Comparison of ENCODE assay signal across 27 cellular contexts in the genomic region with DNA sequence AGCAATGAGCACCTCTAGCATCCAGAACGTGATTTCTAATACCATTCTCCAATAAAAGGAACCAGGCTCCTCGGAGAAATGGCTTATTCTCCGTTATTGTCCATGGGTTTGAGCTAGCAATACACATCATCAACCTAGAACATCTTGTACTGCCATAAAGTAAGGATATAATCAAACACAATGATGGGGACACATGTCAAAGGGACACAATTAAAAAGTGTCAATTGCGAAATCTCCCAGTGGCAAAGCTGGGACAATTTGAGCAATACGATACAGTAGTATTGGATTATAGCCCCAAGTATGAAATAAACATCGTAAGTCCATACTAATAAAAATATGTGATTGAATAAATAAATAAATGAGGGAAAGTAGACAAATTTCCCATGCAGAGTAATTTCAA.
DNase-seq lines count a peak whose midpoint lies in the region; ATAC-seq, FAIRE-seq and TF ChIP-seq lines count a peak whose summit lies in the region.
"Had no signal": no experiment of that assay in that cellular context is flagged by ENCODE, and none has a peak within 500 bp of the region (broad histone marks: within the 10 kb centered on the region; RNA-seq: fewer than 3 reads in every experiment).

No MANE protein-coding gene starts in this region.

- in situ Hi-C loops in HepG2 (cut with HindIII; ENCODE audit: extremely low pct_ligation_motif_present, low pct_unique_long_range_greater_than_20kb): no loop called here

- H2AFZ ChIP-seq in HepG2 (ENCODE audit: low read length): no peak overlapping the region
- H2AFZ ChIP-seq in astrocyte (ENCODE audit: low read depth, low read length): no peak overlapping the region

- H3K9me3 ChIP-seq in HepG2 (ENCODE audit: low read length) (no peaks in the 10 kb centered on the region), right lobe of liver (no peaks in the 10 kb centered on the region), astrocyte (ENCODE audit: insufficient read depth, low read depth, low read length) (no peaks in the 10 kb centered on the region), pancreas (no peaks in the 10 kb centered on the region)
- H3K9me3 ChIP-seq: BE2C, BLaER1 had no signal

- no peak overlapping the region for H3K4me3 Mint-ChIP-seq in astrocyte (ENCODE audit: unreplicated experiment)
- H3K4me3 Mint-ChIP-seq: CD14-positive monocyte; CD4-positive, alpha-beta memory T cell; CD4-positive, CD25-positive, alpha-beta regulatory T cell; CD8-positive, alpha-beta memory T cell had no signal

- H3K27me3 Mint-ChIP-seq in astrocyte (ENCODE audit: low read depth, unreplicated experiment): no peaks in the 10 kb centered on the region
- H3K27me3 Mint-ChIP-seq: CD4-positive, alpha-beta memory T cell; CD4-positive, CD25-positive, alpha-beta regulatory T cell; CD8-positive, alpha-beta memory T cell had no signal

- H3K4me1 ChIP-seq in HepG2 (ENCODE audit: insufficient read depth, low read length): no peaks in the 10 kb centered on the region
- no peaks in the 10 kb centered on the region for H3K4me1 ChIP-seq in right lobe of liver
- H3K4me1 ChIP-seq in astrocyte (ENCODE audit: insufficient read depth, low read length): peaks cover 7% of the 10 kb centered on the region
- no peaks in the 10 kb centered on the region for H3K4me1 ChIP-seq in pancreas
- H3K4me1 ChIP-seq: BE2C, BLaER1 had no signal

- no peak for TF ChIP-seq EP300 in HepG2 (IDR thresholded peaks at IDR 0.05; ENCODE audit: low read depth in 2 of 2, low read length in 2 of 2)
- TF ChIP-seq EP300 in HepG2 (CRISPR knock-in tag; IDR thresholded peaks at IDR 0.05; ENCODE audit: borderline replicate concordance): no peak

- intact Hi-C loops in HepG2 (cut with micrococcal nuclease; ENCODE audit: unreplicated experiment): no loop called here
- intact Hi-C loops in right lobe of liver (cut with DNase I): no loop called here
- intact Hi-C loops in left colon (cut with DNase I, micrococcal nuclease): no loop called here
- intact Hi-C loops in pancreas (cut with DNase I): no loop called here

- no peak for TF ChIP-seq CTCF in HepG2 (CRISPR knock-in tag; IDR thresholded peaks at IDR 0.05)
- TF ChIP-seq CTCF in right lobe of liver (IDR thresholded peaks at IDR 0.05): no peak
- no peak for TF ChIP-seq CTCF in astrocyte (IDR thresholded peaks at IDR 0.05; ENCODE audit: insufficient read depth, low read depth, low read length)
- no peak for TF ChIP-seq CTCF in pancreas (IDR thresholded peaks at IDR 0.05)

- no peaks in the 10 kb centered on the region for H3K36me3 Mint-ChIP-seq in astrocyte (ENCODE audit: low read depth, unreplicated experiment)
- H3K36me3 Mint-ChIP-seq: CD14-positive monocyte; CD4-positive, alpha-beta memory T cell; CD4-positive, CD25-positive, alpha-beta regulatory T cell; CD8-positive, alpha-beta memory T cell had no signal

- POLR2A ChIA-PET in HepG2 (lab: Yijun Ruan, JAX): no interaction called here

- H4K20me1 ChIP-seq in HepG2 (ENCODE audit: insufficient read depth, low read length) (no peaks in the 10 kb centered on the region), astrocyte (ENCODE audit: insufficient read depth, low read length) (no peaks in the 10 kb centered on the region)
- H4K20me1 ChIP-seq: BLaER1 had no signal

- H3K4me3 ChIP-seq in HepG2 (replicated peaks in 1 of 3; ENCODE audit: insufficient read depth in 1 of 3, low read depth in 2 of 3, low read length in 3 of 3) (no peak overlapping the region), right lobe of liver (no peak overlapping the region), astrocyte (ENCODE audit: insufficient read depth, low read depth, low read length) (no peak overlapping the region), pancreas (no peak overlapping the region)
- H3K4me3 ChIP-seq: BLaER1, GM12878 had no signal

- H3K27ac ChIP-seq in HepG2 (ENCODE audit: extremely low read length, insufficient read depth, low read length) (no peak overlapping the region), right lobe of liver (no peak overlapping the region), astrocyte (ENCODE audit: low read depth, low read length) (no peak overlapping the region), pancreas (no peak overlapping the region)
- H3K27ac ChIP-seq: 22Rv1, BLaER1 had no signal

- no TSS peak for BruUV-seq in HepG2 (replicated peaks; lab: Mats Ljungman, UMichigan)

- WGBS in HepG2 (ENCODE audit: low lambda C conversion rate): 26% methylated on average over 6 of the region's 6 CpGs
- 68% methylated on average over 6 of the region's 6 CpGs for WGBS in right lobe of liver (ENCODE audit: insufficient coverage, low coverage, low lambda C conversion rate, missing lambda C conversion rate)
- 74 to 84% methylated on average over 6 of the region's 6 CpGs for WGBS in pancreas, 2 donors

- no peak for TF ChIP-seq RAD21 in HepG2 (CRISPR knock-in tag; IDR thresholded peaks at IDR 0.05)

- no peak overlapping the region for H3K9ac ChIP-seq in HepG2 (ENCODE audit: insufficient read depth, low read depth, low read length)
- H3K9ac ChIP-seq in astrocyte (ENCODE audit: low read length): no peak overlapping the region
- H3K9ac ChIP-seq: BLaER1 had no signal

- peaks cover 37% of the 10 kb centered on the region for H3K4me1 Mint-ChIP-seq in astrocyte (ENCODE audit: low read depth, unreplicated experiment)
- H3K4me1 Mint-ChIP-seq: CD14-positive monocyte; CD4-positive, alpha-beta memory T cell; CD4-positive, CD25-positive, alpha-beta regulatory T cell; CD8-positive, alpha-beta memory T cell had no signal

- H3K4me2 ChIP-seq in HepG2 (ENCODE audit: low read depth, low read length): no peak overlapping the region
- H3K4me2 ChIP-seq in astrocyte (ENCODE audit: low read length): no peak overlapping the region
- H3K4me2 ChIP-seq: BLaER1 had no signal

- H3K27me3 ChIP-seq in HepG2 (ENCODE audit: control insufficient read depth in 1 of 2, insufficient read depth in 2 of 2, low read length in 2 of 2): no peaks in the 10 kb centered on the region
- H3K27me3 ChIP-seq in right lobe of liver: no peaks in the 10 kb centered on the region
- H3K27me3 ChIP-seq in astrocyte (ENCODE audit: insufficient read depth, low read length): no peaks in the 10 kb centered on the region
- no peaks in the 10 kb centered on the region for H3K27me3 ChIP-seq in pancreas
- H3K27me3 ChIP-seq: BE2C, BLaER1 had no signal

- CTCF ChIA-PET in HepG2 (lab: Yijun Ruan, JAX; ENCODE audit: low intra/inter-chr PET ratio, low total read pairs): no interaction called here

- no peaks in the 10 kb centered on the region for H3K36me3 ChIP-seq in HepG2 (replicated peaks in 1 of 2; ENCODE audit: control insufficient read depth in 1 of 2, insufficient read depth in 2 of 2, low read length in 2 of 2)
- H3K36me3 ChIP-seq in right lobe of liver: no peaks in the 10 kb centered on the region
- H3K36me3 ChIP-seq in astrocyte (ENCODE audit: insufficient read depth, low read length): no peaks in the 10 kb centered on the region
- no peaks in the 10 kb centered on the region for H3K36me3 ChIP-seq in pancreas
- H3K36me3 ChIP-seq: BE2C, BLaER1 had no signal

- TF ChIP-seq POLR2A in HepG2 (IDR thresholded peaks at IDR 0.05; ENCODE audit: insufficient read depth in 1 of 2, low read depth in 2 of 2, low read length in 2 of 2) (no peak), right lobe of liver (IDR thresholded peaks at IDR 0.05) (no peak)

- peak overlapping the region; percentile 92 for H3K27ac Mint-ChIP-seq in astrocyte (ENCODE audit: unreplicated experiment)
- H3K27ac Mint-ChIP-seq: CD14-positive monocyte; CD4-positive, alpha-beta memory T cell; CD4-positive, CD25-positive, alpha-beta regulatory T cell; CD8-positive, alpha-beta memory T cell had no signal

- ATAC-seq in HepG2 (no peak), right lobe of liver (no peak), left colon (peak; percentile 50), pancreas (no peak), GM19397 (IDR thresholded peaks at IDR 0.05; ENCODE audit: unreplicated experiment) (no peak), GM21526 (IDR thresholded peaks at IDR 0.05; ENCODE audit: low FRiP score, unreplicated experiment) (no peak)
- ATAC-seq: GM12878 had no signal

- no peak for FAIRE-seq in HepG2 (lab: Jason Lieb, UNC)
- no peak for FAIRE-seq in astrocyte (lab: Jason Lieb, UNC)
- FAIRE-seq in urothelium cell line (lab: Jason Lieb, UNC): peak; percentile 63
- no peak for FAIRE-seq in pancreas (lab: Jason Lieb, UNC)
- FAIRE-seq: GM12878, GM12892, GM18507 had no signal

- no peaks in the 10 kb centered on the region for H3K9me3 Mint-ChIP-seq in astrocyte (ENCODE audit: unreplicated experiment)

- DNase-seq in HepG2 (ENCODE audit: low spot score) (no peak), right lobe of liver (no peak), astrocyte (ENCODE audit: low read depth) (no peak), left colon (no peak), urothelium cell line (ENCODE audit: low spot score) (no peak), pancreas (no peak)
- DNase-seq: BE2C; C1 segment of cervical spinal cord; CD4-positive, alpha-beta memory T cell; CD4-positive, CD25-positive, alpha-beta regulatory T cell; CD8-positive, alpha-beta memory T cell; COR-L47; DMS 273 treated with DMSO at 0.1 percent for 48 hours; DMS153; DMS53; DMS79; DND-41; EL; GDM1 had no signal

- H3K79me2 ChIP-seq in HepG2 (ENCODE audit: insufficient read depth, low read length) (no peaks in the 10 kb centered on the region), astrocyte (ENCODE audit: insufficient read depth, low read length) (no peaks in the 10 kb centered on the region)

TF ChIP-seq in HepG2, 621 proteins besides CTCF, POLR2A, EP300 and RAD21:
- TF ChIP-seq, protein P1, sequence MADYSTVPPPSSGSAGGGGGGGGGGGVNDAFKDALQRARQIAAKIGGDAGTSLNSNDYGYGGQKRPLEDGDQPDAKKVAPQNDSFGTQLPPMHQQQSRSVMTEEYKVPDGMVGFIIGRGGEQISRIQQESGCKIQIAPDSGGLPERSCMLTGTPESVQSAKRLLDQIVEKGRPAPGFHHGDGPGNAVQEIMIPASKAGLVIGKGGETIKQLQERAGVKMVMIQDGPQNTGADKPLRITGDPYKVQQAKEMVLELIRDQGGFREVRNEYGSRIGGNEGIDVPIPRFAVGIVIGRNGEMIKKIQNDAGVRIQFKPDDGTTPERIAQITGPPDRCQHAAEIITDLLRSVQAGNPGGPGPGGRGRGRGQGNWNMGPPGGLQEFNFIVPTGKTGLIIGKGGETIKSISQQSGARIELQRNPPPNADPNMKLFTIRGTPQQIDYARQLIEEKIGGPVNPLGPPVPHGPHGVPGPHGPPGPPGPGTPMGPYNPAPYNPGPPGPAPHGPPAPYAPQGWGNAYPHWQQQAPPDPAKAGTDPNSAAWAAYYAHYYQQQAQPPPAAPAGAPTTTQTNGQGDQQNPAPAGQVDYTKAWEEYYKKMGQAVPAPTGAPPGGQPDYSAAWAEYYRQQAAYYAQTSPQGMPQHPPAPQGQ (CRISPR knock-in tag; IDR thresholded peaks at IDR 0.05; ENCODE audit: borderline replicate concordance): no peak
- TF ChIP-seq ZMYM3 (CRISPR knock-in tag; IDR thresholded peaks at IDR 0.05) (no peak), ZNF773 (CRISPR knock-in tag; IDR thresholded peaks at IDR 0.05; ENCODE audit: borderline replicate concordance) (no peak), LCORL (IDR thresholded peaks at IDR 0.05) (no peak), LCORL (CRISPR knock-in tag; IDR thresholded peaks at IDR 0.05) (no peak), KDM3A (CRISPR knock-in tag; IDR thresholded peaks at IDR 0.05; ENCODE audit: low read depth) (no peak), CEBPB (IDR thresholded peaks at IDR 0.05; ENCODE audit: borderline replicate concordance, low read depth, low read length) (peak; percentile 66)
